13 cellular contexts compared by ENCODE assay signal in the genomic region with DNA sequence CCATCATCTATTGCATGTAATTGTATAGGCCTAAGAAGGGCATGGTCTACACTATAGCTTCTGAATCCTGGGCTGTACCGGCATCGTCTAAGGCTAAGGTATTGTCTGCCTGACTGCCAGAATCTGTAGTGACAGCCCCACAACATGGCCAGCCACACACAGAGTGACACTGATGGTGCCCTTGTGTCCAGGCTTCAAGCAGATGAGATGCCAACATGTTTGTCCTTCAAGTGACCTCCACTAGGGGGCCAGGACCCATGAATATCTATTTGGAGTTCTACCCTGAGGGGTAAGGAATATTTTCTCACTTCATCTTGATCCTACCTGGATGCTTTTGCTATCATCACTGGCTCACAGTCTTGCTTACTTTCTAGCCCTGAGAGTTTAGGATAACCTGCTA. TPM values are rescaled to one million over a fixed set of nuclear protein-coding genes. Genes with fewer than 3 reads are reported as not detected.
DNase-seq lines count a peak whose midpoint lies in the region; ATAC-seq and TF ChIP-seq lines count a peak whose summit lies in the region.
"Had no signal": no experiment of that assay in that cellular context is flagged by ENCODE, and none has a peak within 500 bp of the region (broad histone marks: within the 10 kb centered on the region; RNA-seq: fewer than 3 reads in every experiment).

No MANE protein-coding gene starts in this region.

- intact Hi-C loops in A673 (cut with micrococcal nuclease; ENCODE audit: unreplicated experiment) (no loop called here), PC-3 (cut with micrococcal nuclease) (no loop called here), left colon (cut with DNase I, micrococcal nuclease) (no loop called here)

- no peaks in the 10 kb centered on the region for H3F3A ChIP-seq in PC-3 (ENCODE audit: low read length, unreplicated experiment)

- POLR2A ChIA-PET in A673 (lab: Charles Lee; ENCODE audit: low non-redundant PET) (no interaction called here), PC-3 (lab: Charles Lee; ENCODE audit: unreplicated experiment) (no interaction called here)

- H3K9ac ChIP-seq in PC-3 (ENCODE audit: low read length): no peak overlapping the region

- BruUV-seq in A673 (replicated peaks; lab: Mats Ljungman, UMichigan) (no TSS peak), PC-3 (replicated peaks; lab: Mats Ljungman, UMichigan) (no TSS peak)

- H3K36me3 ChIP-seq in A673 (ENCODE audit: insufficient read depth, low read length, poor library complexity, severe bottlenecking): no peaks in the 10 kb centered on the region
- H3K36me3 ChIP-seq in PC-3 (ENCODE audit: low read depth, low read length): no peaks in the 10 kb centered on the region

- TF ChIP-seq POLR2A in GM18505 (IDR thresholded peaks at IDR 0.05; ENCODE audit: borderline replicate concordance, extremely low read depth, insufficient read depth, insufficient read length): no peak

- H3K9me3 ChIP-seq in A673 (ENCODE audit: low read depth, low read length, poor library complexity, severe bottlenecking): no peaks in the 10 kb centered on the region
- no peaks in the 10 kb centered on the region for H3K9me3 ChIP-seq in PC-3 (ENCODE audit: low read length)

- TF ChIP-seq CTCF in A673 (conservative IDR thresholded peaks at IDR 0.05; ENCODE audit: low read depth, low read length) (peak; percentile 35; the same call in 1 of the 2 replicates), PC-3 (conservative IDR thresholded peaks at IDR 0.05; ENCODE audit: low read depth, low read length) (peak; percentile 38; the same call in 1 of the 2 replicates), foreskin fibroblast (IDR thresholded peaks at IDR 0.05; ENCODE audit: low read depth, low read length) (peak; percentile 36)

- CTCF ChIA-PET in A673 (lab: Charles Lee) (no interaction called here), PC-3 (lab: Charles Lee) (no interaction called here)

- no peak overlapping the region for H2AFZ ChIP-seq in PC-3 (ENCODE audit: low read length)

- H3K27me3 ChIP-seq in A673 (replicated peaks; ENCODE audit: insufficient read depth, low read depth, low read length, poor library complexity) (no peaks in the 10 kb centered on the region), PC-3 (ENCODE audit: low read length) (no peaks in the 10 kb centered on the region)

- H3K27ac ChIP-seq in A673 (ENCODE audit: low read depth, low read length, poor library complexity, severe bottlenecking): no peak overlapping the region
- H3K27ac ChIP-seq in PC-3 (ENCODE audit: low read length): no peak overlapping the region

- no peaks in the 10 kb centered on the region for H3K9me2 ChIP-seq in PC-3 (replicated peaks; ENCODE audit: low read length)

- H3K4me3 ChIP-seq in A673 (ENCODE audit: low read depth, low read length, poor library complexity, severe bottlenecking) (no peak overlapping the region), PC-3 (ENCODE audit: low read length) (no peak overlapping the region), foreskin fibroblast (ENCODE audit: low read depth in 1 of 2, low read length in 2 of 2) (no peak overlapping the region)

- 0 out of 2 replicates have a peak, but pooled peaks have one; percentile 29 for ATAC-seq in PC-3
- ATAC-seq in left colon: no peak
- no peak for ATAC-seq in GM18505 (IDR thresholded peaks at IDR 0.05; ENCODE audit: unreplicated experiment)
- ATAC-seq: stimulated activated naive CD8-positive, alpha-beta T cell treated with anti-CD3 and anti-CD28 coated beads, Interleukin-15, amount 100 ng/mL, for 72 hours had no signal

- DNase-seq in A673 (ENCODE audit: low spot score) (peak; percentile 14), Daoy (ENCODE audit: low read depth) (peak; percentile 21), PC-3 (no peak), foreskin fibroblast (peak in 1 of 2 donors; percentile 19), left colon (no peak), GM03348 (ENCODE audit: low spot score) (no peak), cerebellar nuclear complex (lab: John Stamatoyannopoulos, UW) (no peak)
- DNase-seq: activated CD8-positive, alpha-beta memory T cell treated with anti-CD3 and anti-CD28 coated beads for 24 hours; central memory CD4-positive, alpha-beta T cell; NCI-H526 treated with DMSO at 0.1 percent for 48 hours; retina had no signal

- H3K4me1 ChIP-seq in A673 (ENCODE audit: insufficient read depth, low read length, poor library complexity, severe bottlenecking) (peaks cover 12% of the 10 kb centered on the region), PC-3 (ENCODE audit: insufficient read depth, low read length) (peaks cover 10% of the 10 kb centered on the region)

- no peaks in the 10 kb centered on the region for H4K20me1 ChIP-seq in PC-3 (ENCODE audit: low read length)

- no peak overlapping the region for H3K4me2 ChIP-seq in PC-3 (ENCODE audit: low read length)

- no peaks in the 10 kb centered on the region for H3K79me2 ChIP-seq in PC-3 (ENCODE audit: low read length)

RNA-seq across cellular contexts. Expression of gene CYP3A7, which starts 1.5 kb away (rescaled TPM):
- total RNA-seq in A673 (2021) (not detected in 2 replicates), PC-3 (2014; rRNA removed) (not detected in 2 replicates), left colon (under 1 TPM; 0.34 to 0.39 TPM)
- total RNA-seq in Daoy (2014; rRNA removed; shearing (Covaris generic)): not detected in 2 replicates

RNA-seq across cellular contexts. Expression of gene CYP3A4, which starts 50.5 kb away (rescaled TPM):
- total RNA-seq in A673 (2021) (not detected in 2 replicates), PC-3 (2014; rRNA removed) (not detected in 2 replicates), left colon (10 to 100 TPM in 1 of 2 donors, 1 to 10 TPM in 1; 4.9 to 12.9 TPM)
- total RNA-seq in Daoy (2014; rRNA removed; shearing (Covaris generic)): 0.09 and 0.11 TPM in 2 replicates

RNA-seq across cellular contexts. Expression of gene CYP3A5, which starts 53.7 kb away (rescaled TPM):
- total RNA-seq in A673 (2021): 9.1 and 9.9 TPM in 2 replicates
- total RNA-seq in Daoy (2014; rRNA removed; shearing (Covaris generic)): 0.12 and 0.57 TPM in 2 replicates
- total RNA-seq in PC-3 (2014; rRNA removed): not detected in 2 replicates
- 100 to 1,000 TPM; 112 to 144 TPM for total RNA-seq in left colon

Comparison
In these comparisons a context has a peak if more than half of its experiments do, and no peak if none do; other contexts are left out.
1. DNase-seq: peak in A673 (single experiment) and Daoy (single experiment); none in PC-3 (single experiment), left colon (0 of 2), GM03348 (single experiment) and cerebellar nuclear complex (0 of 2).
2. RNA of gene CYP3A5, which starts 53.7 kb away (total RNA-seq): 112 to 144 TPM in left colon; 9.1 to 9.9 TPM in A673, 0.12 to 0.57 TPM in Daoy and not detected in PC-3; every median in the first group is over 10 times any median in the second.
3. Peak in every context shown above with its lines, with median percentiles within 50 percentile points of each other: CTCF ChIP-seq.